ENCODE assay signal across 8 cellular contexts in the genomic region with DNA sequence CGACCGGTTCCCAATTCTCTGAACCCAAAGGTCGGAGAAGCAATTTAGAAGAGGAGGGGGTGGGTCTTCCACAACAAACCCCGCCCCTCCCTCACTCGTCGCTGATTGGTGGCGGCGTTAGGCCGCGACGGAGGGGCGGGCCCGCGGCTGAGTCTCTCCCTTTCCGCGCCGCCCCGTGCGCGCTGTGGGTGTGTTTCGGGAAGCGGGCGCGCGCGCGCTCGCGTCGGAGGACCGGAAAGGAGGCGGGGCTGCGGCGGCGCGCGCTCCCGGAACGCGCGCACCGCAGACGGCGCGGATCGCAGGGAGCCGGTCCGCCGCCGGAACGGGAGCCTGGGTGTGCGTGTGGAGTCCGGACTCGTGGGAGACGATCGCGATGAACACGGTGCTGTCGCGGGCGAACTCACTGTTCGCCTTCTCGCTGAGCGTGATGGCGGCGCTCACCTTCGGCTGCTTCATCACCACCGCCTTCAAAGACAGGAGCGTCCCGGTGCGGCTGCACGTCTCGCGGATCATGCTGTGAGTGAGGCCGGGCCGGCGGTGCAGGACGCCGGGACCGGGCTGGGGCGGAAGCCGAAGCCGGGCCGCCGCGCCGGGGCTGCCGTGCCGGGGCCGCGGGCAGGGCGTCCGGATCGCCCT. TPM values are rescaled to one million over a fixed set of nuclear protein-coding genes. Genes with fewer than 3 reads are reported as not detected.
DNase-seq lines count a peak whose midpoint lies in the region; ATAC-seq and TF ChIP-seq lines count a peak whose summit lies in the region.

SPCS3 (plus strand) TSS at position 263 of the 636 bp plus-strand sequence; CDS start at position 374, 111 bp downstream.

- no peak for TF ChIP-seq CTCF in epithelial cell of esophagus (IDR thresholded peaks at IDR 0.05; ENCODE audit: insufficient read depth, low read depth, low read length, missing control alignments)
- no peak for TF ChIP-seq CTCF in mucosa of descending colon (IDR thresholded peaks at IDR 0.05)

- DNase-seq in DMS 273 treated with DMSO at 0.1 percent for 48 hours (lab: John Stamatoyannopoulos, UW) = peak; percentile 68
- peak; percentile 52 for DNase-seq in OCI-M2 (lab: John Stamatoyannopoulos, UW; ENCODE audit: unreplicated experiment)
- DNase-seq in activated T-cell treated with anti-CD3 and anti-CD28 coated beads for 4 hours = peak; percentile 95
- peak; percentile 97 for DNase-seq in epithelial cell of esophagus (ENCODE audit: low read depth)
- DNase-seq in mucosa of descending colon = peak; percentile 97 to 98 (median 97)
- DNase-seq in stimulated activated CD8-positive, alpha-beta memory T cell treated with anti-CD3 and anti-CD28 coated beads, Interleukin-4, amount 100 ng/mL, for 24 hours (ENCODE audit: low read depth) = peak; percentile 91

- intact Hi-C loops in mucosa of descending colon (cut with DNase I, micrococcal nuclease) = no loop called here

- peak within 1 kb of the TSS; percentile 86 to 96 (median 96) for H3K27ac Mint-ChIP-seq in IgD-negative memory B cell

- no peaks in the 10 kb centered on the region for H3K9me3 Mint-ChIP-seq in IgD-negative memory B cell

- H3K4me3 Mint-ChIP-seq in IgD-negative memory B cell = peak within 1 kb of the TSS; percentile 90 to 98 (median 94)

- peak within 1 kb of the TSS; percentile 72 for H3K4me3 ChIP-seq in epithelial cell of esophagus (ENCODE audit: low read length)
- peak within 1 kb of the TSS; percentile 99 for H3K4me3 ChIP-seq in mucosa of descending colon

- no peaks in the 10 kb centered on the region for H3K9me3 ChIP-seq in mucosa of descending colon

- H3K4me1 ChIP-seq in mucosa of descending colon (ENCODE audit: low read depth) = peaks cover 5% of the 10 kb centered on the region

- H3K36me3 Mint-ChIP-seq in IgD-negative memory B cell = peaks cover 3% of the 10 kb centered on the region

- peak; percentile 87 for ATAC-seq in GM21529 (IDR thresholded peaks at IDR 0.05; ENCODE audit: unreplicated experiment)
- ATAC-seq in mucosa of descending colon = peak; percentile 98

- peaks cover 29 to 50% (median 37%) of the 10 kb centered on the region in 3 donors for H3K4me1 Mint-ChIP-seq in IgD-negative memory B cell

- H3K27me3 Mint-ChIP-seq in IgD-negative memory B cell = no peaks in the 10 kb centered on the region

- no peaks in the 10 kb centered on the region for H3K36me3 ChIP-seq in mucosa of descending colon (ENCODE audit: low read depth)

RNA-seq across cellular contexts. Expression of gene SPCS3, which starts in this region (rescaled TPM):
- polyA plus RNA-seq in IgD-negative memory B cell = 53.5 TPM
- total RNA-seq in mucosa of descending colon = 100 to 1,000 TPM in 2 of 3 donors, 10 to 100 TPM in 1; 72.6 to 152 (median 102) TPM

Comparison
In these comparisons a context has a peak if more than half of its experiments do, and no peak if none do; other contexts are left out.
1. Peak in every context shown above with its lines: DNase-seq, ATAC-seq and H3K4me3 ChIP-seq.